8 cellular contexts compared by ENCODE assay signal in the genomic region with DNA sequence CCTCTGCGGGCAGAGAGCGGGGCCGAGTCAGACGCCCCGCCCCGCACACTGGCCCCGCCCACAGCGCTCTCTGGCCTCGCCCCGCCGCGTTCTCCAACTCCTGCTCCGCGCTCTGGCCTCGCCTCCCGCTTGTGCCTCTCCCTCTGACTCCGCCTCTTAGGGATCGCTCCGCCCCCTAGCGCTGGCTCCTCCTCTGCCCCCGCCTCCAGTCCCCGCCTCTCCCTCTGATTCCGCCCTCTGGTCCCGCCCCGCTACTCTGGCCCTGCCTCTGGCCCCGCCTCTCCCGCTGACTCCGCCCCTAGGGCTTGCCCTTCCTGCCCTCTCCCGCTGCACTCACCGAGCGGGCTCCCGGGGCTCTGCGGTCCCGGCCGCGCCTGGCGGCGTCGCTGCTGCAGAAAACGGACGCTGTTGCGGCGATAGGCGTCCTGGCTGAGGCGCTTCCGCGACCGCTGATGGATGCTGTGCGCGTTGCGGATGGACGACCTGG.
DNase-seq lines count a peak whose midpoint lies in the region; ATAC-seq, FAIRE-seq and TF ChIP-seq lines count a peak whose summit lies in the region.
"Not testable (repeated sequence)": the region's sequence is repeated elsewhere in the genome, so short reads cannot be mapped to it uniquely, and the experiment has no call there.

No MANE protein-coding gene starts in this region.

- H3K27me3 Mint-ChIP-seq in activated CD8-positive, alpha-beta T cell treated with anti-CD3 and anti-CD28 coated beads for 36 hours: not testable (repeated sequence)

- POLR2A ChIA-PET in activated CD8-positive, alpha-beta T cell treated with anti-CD3 and anti-CD28 coated beads for 36 hours (lab: Charles Lee): not testable (repeated sequence)

- H3K9me3 ChIP-seq in breast epithelium; kidney (ENCODE audit: control insufficient read depth in 1 of 2, low read length in 2 of 2); skeletal muscle tissue (ENCODE audit: control insufficient read depth in 3 of 3, low read length in 3 of 3); thoracic aorta: not testable (repeated sequence)

- not testable (repeated sequence) for TF ChIP-seq POLR2A in breast epithelium (IDR thresholded peaks at IDR 0.05)

- CTCF ChIA-PET in activated CD8-positive, alpha-beta T cell treated with anti-CD3 and anti-CD28 coated beads for 36 hours (lab: Charles Lee): not testable (repeated sequence)

- TF ChIP-seq CTCF in HL-60 (IDR thresholded peaks at IDR 0.05; ENCODE audit: insufficient read depth, low read length); activated CD8-positive, alpha-beta T cell treated with anti-CD3 and anti-CD28 coated beads for 36 hours (IDR thresholded peaks at IDR 0.05); breast epithelium (IDR thresholded peaks at IDR 0.05); kidney (IDR thresholded peaks at IDR 0.05; ENCODE audit: borderline replicate concordance, extremely low read depth, insufficient read depth); thoracic aorta (IDR thresholded peaks at IDR 0.05): not testable (repeated sequence)

- H3K4me1 ChIP-seq in breast epithelium; kidney (ENCODE audit: control insufficient read depth in 1 of 2, insufficient read depth in 1 of 2, low read depth in 1 of 2, low read length in 2 of 2); skeletal muscle tissue (ENCODE audit: control insufficient read depth in 3 of 3, insufficient read depth in 3 of 3, low read length in 3 of 3); thoracic aorta (ENCODE audit: control insufficient read depth in 1 of 2, low read depth in 2 of 2): not testable (repeated sequence)

- peak; percentile 11 for FAIRE-seq in kidney (lab: Jason Lieb, UNC)

- DNase-seq in HL-60 (ENCODE audit: low read depth in 1 of 2, low spot score in 1 of 2) (peak in 1 of 2 experiments; percentile 95), breast epithelium (ENCODE audit: low spot score in 2 of 2) (peak; percentile 94), kidney (peak; percentile 97), thoracic aorta (ENCODE audit: low spot score) (peak; percentile 75)
- DNase-seq in activated CD8-positive, alpha-beta T cell treated with anti-CD3 and anti-CD28 coated beads for 36 hours: peak; percentile 97

- peak; percentile 84 for ATAC-seq in GM18520 (IDR thresholded peaks at IDR 0.05; ENCODE audit: unreplicated experiment)
- ATAC-seq in HG02571 (IDR thresholded peaks at IDR 0.05; ENCODE audit: unreplicated experiment): peak; percentile 86
- peak; percentile 98 for ATAC-seq in activated CD8-positive, alpha-beta T cell treated with anti-CD3 and anti-CD28 coated beads for 36 hours
- ATAC-seq in thoracic aorta (ENCODE audit: insufficient number of reproducible peaks, low FRiP score, low read depth): peak; percentile 99

- not testable (repeated sequence) for H3K4me1 Mint-ChIP-seq in activated CD8-positive, alpha-beta T cell treated with anti-CD3 and anti-CD28 coated beads for 36 hours (ENCODE audit: low read depth)

- not testable (repeated sequence) for H3K27me3 ChIP-seq in HL-60 (ENCODE audit: insufficient read depth, poor library complexity, severe bottlenecking); breast epithelium; skeletal muscle tissue (ENCODE audit: control insufficient read depth in 3 of 3, insufficient read depth in 3 of 3, low read length in 3 of 3); thoracic aorta (replicated peaks; ENCODE audit: insufficient read depth)

- not testable (repeated sequence) for H3K9ac ChIP-seq in kidney (ENCODE audit: low read length in 2 of 2)
- peak overlapping the region in 1 of 3 donors; percentile 68 for H3K9ac ChIP-seq in skeletal muscle tissue (ENCODE audit: low read depth in 1 of 3, low read length in 3 of 3)

- H3K36me3 ChIP-seq in breast epithelium; kidney (ENCODE audit: control insufficient read depth in 1 of 2, insufficient read depth in 2 of 2, low read length in 2 of 2); skeletal muscle tissue (ENCODE audit: control insufficient read depth in 3 of 3, insufficient read depth in 3 of 3, low read length in 3 of 3); thoracic aorta: not testable (repeated sequence)

- not testable (repeated sequence) for H3K9me3 Mint-ChIP-seq in activated CD8-positive, alpha-beta T cell treated with anti-CD3 and anti-CD28 coated beads for 36 hours

- H3K4me3 ChIP-seq in HL-60 (replicated peaks; ENCODE audit: insufficient read depth, low read length) (peak overlapping the region; percentile 16; the same call in 1 of the 2 replicates), breast epithelium (peak overlapping the region; percentile 32 to 61 (median 50)), skeletal muscle tissue (ENCODE audit: low read length in 3 of 3) (peak overlapping the region in 1 of 3 donors; percentile 36), thoracic aorta (peak overlapping the region; percentile 67)
- not testable (repeated sequence) for H3K4me3 ChIP-seq in kidney (ENCODE audit: low read length in 2 of 2)

- H3K27ac Mint-ChIP-seq in activated CD8-positive, alpha-beta T cell treated with anti-CD3 and anti-CD28 coated beads for 36 hours: not testable (repeated sequence)

- not testable (repeated sequence) for H3K27ac ChIP-seq in HL-60 (replicated peaks); breast epithelium; kidney (ENCODE audit: low read depth in 2 of 2, low read length in 2 of 2)
- peak overlapping the region; percentile 25 for H3K27ac ChIP-seq in skeletal muscle tissue (ENCODE audit: low read depth, low read length)
- peak overlapping the region in 1 of 2 donors; percentile 21 for H3K27ac ChIP-seq in thoracic aorta

- not testable (repeated sequence) for H3K36me3 Mint-ChIP-seq in activated CD8-positive, alpha-beta T cell treated with anti-CD3 and anti-CD28 coated beads for 36 hours (ENCODE audit: low read depth)

- intact Hi-C loops in activated CD8-positive, alpha-beta T cell treated with anti-CD3 and anti-CD28 coated beads for 36 hours (cut with micrococcal nuclease); breast epithelium (cut with DNase I; ENCODE audit: low total_unique reads); kidney (cut with DNase I): not testable (repeated sequence)

- not testable (repeated sequence) for H3K4me3 Mint-ChIP-seq in activated CD8-positive, alpha-beta T cell treated with anti-CD3 and anti-CD28 coated beads for 36 hours
